ENCODE assay signal across 1 cellular context in genomic region chr5:107794731-107795130, GRCh38.
TF ChIP-seq lines count a peak whose summit lies in the region.

No MANE protein-coding gene starts in this region.

TF ChIP-seq in HepG2, 621 proteins besides CTCF, POLR2A, EP300 and RAD21 (continued from another document):
- TF ChIP-seq ZNF687 (CRISPR knock-in tag; IDR thresholded peaks at IDR 0.05) (no peak), ZFY (CRISPR knock-in tag; IDR thresholded peaks at IDR 0.05) (no peak), ZNF407 (CRISPR knock-in tag; IDR thresholded peaks at IDR 0.05; ENCODE audit: not compliant biosample characterization) (no peak), ZNF263 (CRISPR knock-in tag; IDR thresholded peaks at IDR 0.05) (no peak), ZSCAN20 (CRISPR knock-in tag; IDR thresholded peaks at IDR 0.05; ENCODE audit: borderline replicate concordance) (no peak), ZNF674 (CRISPR knock-in tag; IDR thresholded peaks at IDR 0.05; ENCODE audit: low read depth) (no peak), TERF1 (CRISPR knock-in tag; IDR thresholded peaks at IDR 0.05) (no peak), ZFP1 (CRISPR knock-in tag; IDR thresholded peaks at IDR 0.05) (no peak), KLF9 (CRISPR knock-in tag; IDR thresholded peaks at IDR 0.05; ENCODE audit: low read depth) (no peak), ZNF274 (CRISPR knock-in tag; IDR thresholded peaks at IDR 0.05) (no peak), ZNF503 (CRISPR knock-in tag; IDR thresholded peaks at IDR 0.05) (no peak)
